ENCODE assay signal across 17 cellular contexts in the genomic region with DNA sequence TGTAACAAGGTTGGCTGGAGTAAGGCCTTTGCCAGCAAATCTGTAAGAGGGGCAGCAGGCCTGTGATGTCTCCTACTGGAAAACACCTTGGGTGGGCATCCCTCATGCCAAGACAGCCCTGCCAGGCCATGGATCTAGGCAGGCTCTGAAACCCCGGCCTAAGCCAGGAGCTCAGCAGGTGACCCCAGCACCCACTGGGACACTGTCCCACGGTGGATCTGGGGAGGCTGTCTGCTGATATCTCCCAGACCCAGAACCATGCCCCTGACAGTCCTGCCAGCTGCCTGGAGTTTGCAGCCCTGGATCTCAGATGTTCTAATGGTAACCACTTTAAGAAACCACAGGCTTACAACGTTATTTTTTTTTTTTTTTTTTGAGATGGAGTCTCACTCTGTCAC.
"Had no signal": no experiment of that assay in that cellular context is flagged by ENCODE, and none has a peak within 500 bp of the region (broad histone marks: within the 10 kb centered on the region; RNA-seq: fewer than 3 reads in every experiment).

No MANE protein-coding gene starts in this region.

- H3K27me3 Mint-ChIP-seq: activated B cell treated with CpG ODN at 0.5 μM for 24 hours; naive B cell; stimulated activated memory B cell treated with anti-CD40 and anti-IgM and Interleukin-4, amounts not matched to agents 10 μg/mL and 1 μg/mL and 100 μg/mL, for 72 hours; type B pancreatic cell had no signal

- H3K4me3 ChIP-seq: coronary artery, gastroesophageal sphincter, hepatocyte, lung, smooth muscle cell, suprapubic skin had no signal

- H3K27ac Mint-ChIP-seq: activated B cell treated with CpG ODN at 0.5 μM for 24 hours; activated CD8-positive, alpha-beta memory T cell treated with anti-CD3 and anti-CD28 coated beads, Interleukin-2, amount 10 ng/mL, durations not matched to agents 7 days and 5 days; naive B cell; stimulated activated memory B cell treated with anti-CD40 and anti-IgM and Interleukin-4, amounts not matched to agents 10 μg/mL and 1 μg/mL and 100 μg/mL, for 72 hours; T-helper 1 cell treated with Interleukin-12 subunit alpha and Interleukin-12 subunit beta and Interleukin-4 antibody, amounts not matched to agents 30 μg/mL and 1 μg/mL, for 36 hours had no signal

- ATAC-seq: activated CD8-positive, alpha-beta memory T cell treated with anti-CD3 and anti-CD28 coated beads, Interleukin-2, amount 10 ng/mL, durations not matched to agents 7 days and 5 days; gastroesophageal sphincter; SK-N-SH treated with all-trans-retinoic acid at 6 μM for 48 hours; stimulated activated memory B cell treated with anti-CD40 and anti-IgM and Interleukin-4, amounts not matched to agents 10 μg/mL and 1 μg/mL and 100 μg/mL, for 72 hours had no signal

- H3K27me3 ChIP-seq: gastroesophageal sphincter, hepatocyte, neutrophil, suprapubic skin had no signal

- DNase-seq: activated B cell treated with CpG ODN at 0.5 μM for 24 hours; activated CD8-positive, alpha-beta memory T cell treated with anti-CD3 and anti-CD28 coated beads, Interleukin-2, amount 10 ng/mL, durations not matched to agents 7 days and 5 days; activated gamma-delta T cell treated with Interleukin-2 at 50 U/mL for 16 hours; effector CD4-positive, alpha-beta T cell; naive B cell had no signal

- H3K4me3 Mint-ChIP-seq: activated B cell treated with CpG ODN at 0.5 μM for 24 hours; activated CD8-positive, alpha-beta memory T cell treated with anti-CD3 and anti-CD28 coated beads, Interleukin-2, amount 10 ng/mL, durations not matched to agents 7 days and 5 days; activated T-cell treated with anti-CD3 and anti-CD28 coated beads, Interleukin-2, amount 50 U/mL, for 24 hours; naive B cell; stimulated activated memory B cell treated with anti-CD40 and anti-IgM and Interleukin-4, amounts not matched to agents 10 μg/mL and 1 μg/mL and 100 μg/mL, for 72 hours; type B pancreatic cell had no signal

- H3K4me1 ChIP-seq: suprapubic skin had no signal

- H3K9me3 ChIP-seq: gastroesophageal sphincter, neutrophil, suprapubic skin had no signal

- H3K27ac ChIP-seq: coronary artery, gastroesophageal sphincter, hepatocyte, suprapubic skin had no signal

- H3K9me3 Mint-ChIP-seq: activated B cell treated with CpG ODN at 0.5 μM for 24 hours; naive B cell; stimulated activated memory B cell treated with anti-CD40 and anti-IgM and Interleukin-4, amounts not matched to agents 10 μg/mL and 1 μg/mL and 100 μg/mL, for 72 hours; type B pancreatic cell had no signal
